ENCODE assay signal across 9 cellular contexts in the genomic region with DNA sequence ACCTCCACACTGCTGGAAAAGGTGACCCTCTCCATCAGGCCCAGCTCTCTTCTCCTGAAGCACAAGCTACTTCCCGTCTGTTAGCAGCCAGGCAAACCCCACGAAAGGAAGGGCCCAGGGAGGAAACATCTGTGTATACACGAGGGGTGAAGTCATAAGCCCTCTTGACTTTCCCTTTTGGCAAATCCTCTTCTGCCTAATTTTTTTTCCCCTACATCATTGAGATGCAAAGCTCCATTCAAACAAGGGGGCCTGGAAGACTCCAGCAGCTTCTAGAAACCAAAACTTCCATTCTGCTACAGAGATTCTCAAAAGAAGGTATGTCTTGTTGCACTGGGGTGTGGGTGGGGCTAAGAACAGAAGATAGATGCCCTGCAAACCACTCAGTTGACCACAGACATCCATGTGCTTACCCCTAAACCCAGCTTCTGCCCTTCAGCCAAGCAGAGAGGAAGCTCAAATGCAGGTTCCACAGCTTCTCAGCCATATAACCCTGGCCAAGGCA.
DNase-seq lines count a peak whose midpoint lies in the region; TF ChIP-seq lines count a peak whose summit lies in the region.
"Had no signal": no experiment of that assay in that cellular context is flagged by ENCODE, and none has a peak within 500 bp of the region (broad histone marks: within the 10 kb centered on the region; RNA-seq: fewer than 3 reads in every experiment).

No MANE protein-coding gene starts in this region.

- TF ChIP-seq POLR2A in Raji (IDR thresholded peaks at IDR 0.05; ENCODE audit: insufficient read depth, low read depth, low read length) = peak; percentile 31; the same call in 1 of the 2 replicates

- H3K36me3 ChIP-seq in HEK293 (ENCODE audit: control insufficient read depth in 2 of 2, insufficient read depth in 1 of 2, low read length in 2 of 2) (no peaks in the 10 kb centered on the region), mesenchymal stem cell (ENCODE audit: control insufficient read depth in 1 of 2, insufficient read depth in 2 of 2, low read depth in 1 of 2, low read length in 2 of 2) (peaks cover 0 to 4% of the 10 kb centered on the region in 2 experiments), brain microvascular endothelial cell (replicated peaks) (no peaks in the 10 kb centered on the region)

- H2AFZ ChIP-seq in mesenchymal stem cell (ENCODE audit: low read depth, low read length) = no peak overlapping the region

- H3K4me2 ChIP-seq in mesenchymal stem cell (ENCODE audit: low read length, poor library complexity, severe bottlenecking) = no peak overlapping the region

- H3K23ac ChIP-seq in mesenchymal stem cell (ENCODE audit: low read length in 2 of 2) = no peak overlapping the region

- 13% methylated on average over 3 of the region's 3 CpGs for WGBS in mesenchymal stem cell

- DNase-seq in GM03348 (ENCODE audit: low spot score) (peak; percentile 48), mesenchymal stem cell (peak; percentile 84), NCI-H446 (lab: John Stamatoyannopoulos, UW) (no peak), HUDEP-2 (lab: John Stamatoyannopoulos, UW; ENCODE audit: unreplicated experiment in 76 of 76) (no peak), brain microvascular endothelial cell (no peak)
- DNase-seq in stimulated activated CD4-positive, alpha-beta T cell treated with anti-CD3 and anti-CD28 coated beads, Interleukin-4, amount 100 ng/mL, for 1 hour = no peak
- DNase-seq: NCI-H2171 had no signal

- H3K27ac ChIP-seq in HEK293 (ENCODE audit: extremely low read depth, low read depth, low read length) = no peak overlapping the region
- no peak overlapping the region for H3K27ac ChIP-seq in mesenchymal stem cell (ENCODE audit: low read length, poor library complexity, severe bottlenecking)
- H3K27ac ChIP-seq in brain microvascular endothelial cell = no peak overlapping the region

- H3K27me3 ChIP-seq in mesenchymal stem cell (ENCODE audit: control insufficient read depth in 1 of 2, insufficient read depth in 1 of 2, low read length in 2 of 2) = no peaks in the 10 kb centered on the region
- H3K27me3 ChIP-seq in brain microvascular endothelial cell (replicated peaks) = no peaks in the 10 kb centered on the region

- peak overlapping the region; percentile 8 to 10 for H3K4ac ChIP-seq in mesenchymal stem cell (ENCODE audit: low read depth in 1 of 2, low read length in 2 of 2)

- no peak overlapping the region for H3K4me3 ChIP-seq in HEK293 (ENCODE audit: low read depth, low read length)
- peak overlapping the region in 1 of 2 experiments; percentile 64 for H3K4me3 ChIP-seq in mesenchymal stem cell (ENCODE audit: insufficient read depth in 1 of 2, low read depth in 1 of 2, low read length in 2 of 2)
- H3K4me3 ChIP-seq in brain microvascular endothelial cell (ENCODE audit: low read depth, low read length) = no peak overlapping the region

- H3K9me3 ChIP-seq in HEK293 (ENCODE audit: control insufficient read depth, insufficient read depth, low read depth, low read length) (no peaks in the 10 kb centered on the region), mesenchymal stem cell (ENCODE audit: control insufficient read depth, low read length) (no peaks in the 10 kb centered on the region)

- no peak overlapping the region for H4K8ac ChIP-seq in mesenchymal stem cell (ENCODE audit: low read length)

- peak overlapping the region in 1 of 2 experiments; percentile 98 for H3K14ac ChIP-seq in mesenchymal stem cell (ENCODE audit: low read length in 2 of 2)

- CTCF ChIA-PET in HEK293 (lab: Yijun Ruan, JAX) = interaction anchor here (1.1 kb wide), 1 partner anchor 69 kb away, joined by 3 read pairs; no protein-coding TSS in a partner anchor

- peaks cover 12% of the 10 kb centered on the region for H3K79me1 ChIP-seq in mesenchymal stem cell (replicated peaks; ENCODE audit: low read length, poor library complexity, severe bottlenecking)

- TF ChIP-seq CTCF in HEK293 (tag by site-specific recombination; IDR thresholded peaks at IDR 0.05) (no peak), brain microvascular endothelial cell (IDR thresholded peaks at IDR 0.05; ENCODE audit: low read depth, low read length, missing control alignments) (no peak)

- H2BK5ac ChIP-seq in mesenchymal stem cell (ENCODE audit: low read depth, low read length, poor library complexity, severe bottlenecking) = no peak overlapping the region

- H4K91ac ChIP-seq in mesenchymal stem cell (ENCODE audit: low read length) = no peak overlapping the region

- peak overlapping the region in 1 of 2 experiments; percentile 31 for H3K18ac ChIP-seq in mesenchymal stem cell (ENCODE audit: low read depth in 1 of 2, low read length in 2 of 2)

- no peak overlapping the region for H2BK120ac ChIP-seq in mesenchymal stem cell (ENCODE audit: low read depth, low read length)

- in situ Hi-C loops in brain microvascular endothelial cell (cut with HindIII; ENCODE audit: low pct_ligation_motif_present, low sequenced_read_pairs) = no loop called here

- peak overlapping the region; percentile 78 for H3K9ac ChIP-seq in mesenchymal stem cell (ENCODE audit: low read length)

- no peak overlapping the region for H2BK15ac ChIP-seq in mesenchymal stem cell (ENCODE audit: low read depth, poor library complexity, severe bottlenecking)

- POLR2A ChIA-PET in HEK293 (lab: Yijun Ruan, JAX) = no interaction called here

- H2AK5ac ChIP-seq in mesenchymal stem cell (ENCODE audit: low read length, severe bottlenecking) = no peak overlapping the region

- H3K4me1 ChIP-seq in HEK293 (ENCODE audit: control insufficient read depth, insufficient read depth, low read length) (peaks cover 14% of the 10 kb centered on the region), mesenchymal stem cell (ENCODE audit: control insufficient read depth, insufficient read depth, low read depth, low read length) (peaks cover 2% of the 10 kb centered on the region)

- H2BK12ac ChIP-seq in mesenchymal stem cell (ENCODE audit: low read length in 2 of 2) = peak overlapping the region in 1 of 2 experiments; percentile 95

TF ChIP-seq in HEK293, 187 proteins besides CTCF, POLR2A, EP300 and RAD21:
- no peak for TF ChIP-seq ZNF561 (tag by site-specific recombination; IDR thresholded peaks at IDR 0.05; ENCODE audit: borderline replicate concordance)
- TF ChIP-seq, protein P1, sequence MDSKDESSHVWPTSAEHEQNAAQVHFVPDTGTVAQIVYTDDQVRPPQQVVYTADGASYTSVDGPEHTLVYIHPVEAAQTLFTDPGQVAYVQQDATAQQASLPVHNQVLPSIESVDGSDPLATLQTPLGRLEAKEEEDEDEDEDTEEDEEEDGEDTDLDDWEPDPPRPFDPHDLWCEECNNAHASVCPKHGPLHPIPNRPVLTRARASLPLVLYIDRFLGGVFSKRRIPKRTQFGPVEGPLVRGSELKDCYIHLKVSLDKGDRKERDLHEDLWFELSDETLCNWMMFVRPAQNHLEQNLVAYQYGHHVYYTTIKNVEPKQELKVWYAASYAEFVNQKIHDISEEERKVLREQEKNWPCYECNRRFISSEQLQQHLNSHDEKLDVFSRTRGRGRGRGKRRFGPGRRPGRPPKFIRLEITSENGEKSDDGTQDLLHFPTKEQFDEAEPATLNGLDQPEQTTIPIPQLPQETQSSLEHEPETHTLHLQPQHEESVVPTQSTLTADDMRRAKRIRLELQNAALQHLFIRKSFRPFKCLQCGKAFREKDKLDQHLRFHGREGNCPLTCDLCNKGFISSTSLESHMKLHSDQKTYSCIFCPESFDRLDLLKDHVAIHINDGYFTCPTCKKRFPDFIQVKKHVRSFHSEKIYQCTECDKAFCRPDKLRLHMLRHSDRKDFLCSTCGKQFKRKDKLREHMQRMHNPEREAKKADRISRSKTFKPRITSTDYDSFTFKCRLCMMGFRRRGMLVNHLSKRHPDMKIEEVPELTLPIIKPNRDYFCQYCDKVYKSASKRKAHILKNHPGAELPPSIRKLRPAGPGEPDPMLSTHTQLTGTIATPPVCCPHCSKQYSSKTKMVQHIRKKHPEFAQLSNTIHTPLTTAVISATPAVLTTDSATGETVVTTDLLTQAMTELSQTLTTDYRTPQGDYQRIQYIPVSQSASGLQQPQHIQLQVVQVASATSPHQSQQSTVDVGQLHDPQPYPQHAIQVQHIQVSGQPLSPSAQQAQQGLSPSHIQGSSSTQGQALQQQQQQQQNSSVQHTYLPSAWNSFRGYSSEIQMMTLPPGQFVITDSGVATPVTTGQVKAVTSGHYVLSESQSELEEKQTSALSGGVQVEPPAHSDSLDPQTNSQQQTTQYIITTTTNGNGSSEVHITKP (tag by site-specific recombination; IDR thresholded peaks at IDR 0.05) = peak; percentile 32

Comparison
In these comparisons a context has a peak if more than half of its experiments do, and no peak if none do; other contexts are left out.
1. DNase-seq: peak in GM03348 (single experiment) and mesenchymal stem cell (single experiment); none in NCI-H446 (0 of 2), HUDEP-2 (0 of 76), brain microvascular endothelial cell (single experiment) and stimulated activated CD4-positive, alpha-beta T cell treated with anti-CD3 and anti-CD28 coated beads, Interleukin-4, amount 100 ng/mL, for 1 hour (single experiment).